13 cellular contexts compared by ENCODE assay signal in the genomic region with DNA sequence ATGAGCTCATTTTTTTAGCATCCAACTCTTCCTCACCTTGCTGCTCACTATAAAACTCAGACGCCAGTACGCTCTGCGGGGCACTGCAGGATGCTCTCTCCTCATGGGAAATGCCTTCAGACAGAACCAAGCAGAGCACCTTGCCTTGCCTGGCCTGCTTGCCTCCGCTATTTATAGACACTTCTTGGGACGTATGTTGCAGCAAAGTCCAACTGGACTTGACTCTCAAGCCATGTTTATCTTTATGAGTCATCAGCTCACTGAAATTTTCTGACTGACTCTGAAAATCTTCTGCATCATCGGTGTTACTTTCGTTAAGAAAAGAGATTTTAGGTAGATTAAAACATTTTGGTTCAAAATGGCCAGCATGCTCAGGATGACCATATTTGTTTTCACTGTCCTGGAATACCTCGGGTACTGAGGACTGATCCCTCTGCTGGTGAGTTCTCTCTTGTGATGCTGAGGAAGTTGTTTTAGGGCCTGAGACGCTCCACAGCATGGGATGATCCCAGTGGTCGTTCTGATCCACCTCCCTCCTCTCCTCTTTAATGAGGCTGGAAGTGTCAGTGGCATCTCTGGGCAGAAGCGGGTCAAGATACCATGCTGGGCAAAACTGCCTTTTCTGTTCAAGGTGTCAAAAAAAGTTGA.
A peak's percentile ranks its signal among the peaks of the same experiment; 100 is the strongest.
DNase-seq lines count a peak whose midpoint lies in the region; ATAC-seq and TF ChIP-seq lines count a peak whose summit lies in the region.
"Had no signal": no experiment of that assay in that cellular context is flagged by ENCODE, and none has a peak within 500 bp of the region (broad histone marks: within the 10 kb centered on the region; RNA-seq: fewer than 3 reads in every experiment).

No MANE protein-coding gene starts in this region.

- H3K27ac ChIP-seq in ascending aorta (peak overlapping the region; percentile 17 to 71), psoas muscle (peak overlapping the region; percentile 64), RWPE1 (no peak overlapping the region)
- H3K27ac ChIP-seq: breast epithelium had no signal

- DNase-seq in EL, result peak; percentile 13
- DNase-seq in ascending aorta (ENCODE audit: low spot score in 2 of 2), result no peak
- peak; percentile 12 to 45 for DNase-seq in foreskin fibroblast
- peak in 1 of 2 donors; percentile 62 for DNase-seq in psoas muscle
- DNase-seq in HUDEP-2 (lab: John Stamatoyannopoulos, UW; ENCODE audit: unreplicated experiment in 76 of 76), result no peak
- no peak for DNase-seq in T1000 (lab: John Stamatoyannopoulos, UW)
- DNase-seq in RWPE1 (ENCODE audit: low spot score), result no peak
- DNase-seq: activated CD4-positive, alpha-beta T cell treated with anti-CD3 and anti-CD28 coated beads, Interleukin-2, amount 10 ng/mL, durations not matched to agents 7 days and 5 days; NCI-H1436 treated with DMSO at 0.1 percent for 48 hours; NCI-H524 treated with DMSO at 0.1 percent for 48 hours; stimulated activated naive CD8-positive, alpha-beta T cell treated with anti-CD3 and anti-CD28 coated beads, Interleukin-15, Interleukin-2, amounts not matched to agents 100 U/mL and 50 U/mL, for 24 hours had no signal

- 52 to 76% (median 55%) methylated on average over 11 of the region's 11 CpGs for WGBS in psoas muscle, 3 donors

- H3K9me3 ChIP-seq in ascending aorta, result no peaks in the 10 kb centered on the region
- H3K9me3 ChIP-seq in psoas muscle, result no peaks in the 10 kb centered on the region
- H3K9me3 ChIP-seq: breast epithelium had no signal

- H3K27me3 ChIP-seq in ascending aorta (no peaks in the 10 kb centered on the region), psoas muscle (ENCODE audit: insufficient read depth in 3 of 3, low read length in 2 of 3) (no peaks in the 10 kb centered on the region)
- H3K27me3 ChIP-seq: breast epithelium had no signal

- peaks cover 0 to 3% of the 10 kb centered on the region in 2 donors for H3K36me3 ChIP-seq in ascending aorta
- peaks cover 3 to 7% of the 10 kb centered on the region in 2 donors for H3K36me3 ChIP-seq in psoas muscle (ENCODE audit: insufficient read depth in 1 of 2, low read depth in 1 of 2)

- CTCF ChIA-PET in RWPE1 (lab: Yijun Ruan, JAX), result no interaction called here

- H3K4me3 ChIP-seq in ascending aorta, result no peak overlapping the region
- no peak overlapping the region for H3K4me3 ChIP-seq in foreskin fibroblast (ENCODE audit: low read depth in 1 of 2, low read length in 2 of 2)
- no peak overlapping the region for H3K4me3 ChIP-seq in psoas muscle
- H3K4me3 ChIP-seq: breast epithelium had no signal

- H3K4me1 ChIP-seq in ascending aorta (peaks cover 6% of the 10 kb centered on the region in 2 donors), psoas muscle (peaks cover 17% of the 10 kb centered on the region)
- H3K4me1 ChIP-seq: breast epithelium had no signal

- ATAC-seq in psoas muscle (peak; percentile 91 to 99 (median 96)), HG03196 (IDR thresholded peaks at IDR 0.05; ENCODE audit: unreplicated experiment) (no peak)
- ATAC-seq: stimulated activated naive CD8-positive, alpha-beta T cell treated with anti-CD3 and anti-CD28 coated beads, Interleukin-15, Interleukin-2, amounts not matched to agents 100 U/mL and 50 U/mL, for 24 hours had no signal

- TF ChIP-seq CTCF in ascending aorta (IDR thresholded peaks at IDR 0.05) (no peak), foreskin fibroblast (IDR thresholded peaks at IDR 0.05; ENCODE audit: low read depth, low read length) (no peak), psoas muscle (IDR thresholded peaks at IDR 0.05) (no peak), RWPE1 (conservative IDR thresholded peaks at IDR 0.05; ENCODE audit: low read depth) (no peak)

- POLR2A ChIA-PET in RWPE1 (lab: Yijun Ruan, JAX; ENCODE audit: low non-redundant PET), result no interaction called here

- intact Hi-C loops in ascending aorta (cut with DNase I) (loop anchor here (10.0 kb wide), 1 partner anchor 106 kb away; no protein-coding TSS in a partner anchor), psoas muscle (cut with DNase I) (no loop called here)

Comparison
In these comparisons a context has a peak if more than half of its experiments do, and no peak if none do; other contexts are left out.
1. DNase-seq: peak in EL (single experiment) and foreskin fibroblast (2 of 2); none in ascending aorta (0 of 2), HUDEP-2 (0 of 76), T1000 (single experiment) and RWPE1 (single experiment).